In the genomic region with DNA sequence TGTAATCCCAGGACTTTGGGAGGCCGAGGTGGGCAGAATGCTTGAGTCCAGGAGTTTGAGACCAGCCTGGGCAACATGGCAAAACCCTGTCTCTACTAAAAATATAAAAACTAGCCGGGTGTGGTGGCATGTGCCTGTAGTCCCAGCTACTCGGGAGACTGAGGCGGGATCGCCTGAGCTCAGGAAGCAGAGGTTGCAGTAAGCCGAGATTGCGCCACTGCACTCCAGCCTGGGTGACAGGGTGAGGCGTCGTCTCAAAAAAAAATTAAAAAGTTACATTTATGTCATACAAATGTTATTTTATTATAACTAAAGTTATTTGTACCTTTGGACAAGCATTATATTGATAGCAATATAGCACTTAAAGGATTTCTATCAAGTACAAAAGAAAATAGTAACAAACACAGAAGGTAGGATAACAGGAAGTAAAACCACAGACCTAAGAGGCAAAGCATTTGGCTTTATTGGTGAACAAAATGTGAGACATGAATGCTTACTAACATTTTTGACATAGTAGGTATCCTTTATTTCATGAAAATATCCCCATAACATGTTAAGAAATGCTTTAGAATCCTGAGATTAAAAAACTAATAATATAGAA, we compare ENCODE assay signal across 27 cellular contexts.
"Had no signal": no experiment of that assay in that cellular context is flagged by ENCODE, and none has a peak within 500 bp of the region (broad histone marks: within the 10 kb centered on the region; RNA-seq: fewer than 3 reads in every experiment).

No MANE protein-coding gene starts in this region.

- H3K4me3 Mint-ChIP-seq: activated CD4-positive, alpha-beta T cell treated with anti-CD3 and anti-CD28 coated beads, Interleukin-2, amount 10 ng/mL, durations not matched to agents 7 days and 5 days; activated CD8-positive, alpha-beta memory T cell treated with anti-CD3 and anti-CD28 coated beads, Interleukin-2, amount 10 ng/mL, durations not matched to agents 7 days and 5 days; activated CD8-positive, alpha-beta T cell treated with anti-CD3 and anti-CD28 coated beads for 36 hours; activated naive CD4-positive, alpha-beta T cell treated with anti-CD3 and anti-CD28 coated beads, Interleukin-2, amount 10 ng/mL, durations not matched to agents 7 days and 5 days; immature natural killer cell; natural killer cell; stimulated activated naive B cell treated with anti-CD40 and anti-IgM and Interleukin-4, amounts not matched to agents 10 μg/mL and 1 μg/mL and 100 μg/mL, for 72 hours; T-helper 1 cell treated with Interleukin-12 subunit alpha and Interleukin-12 subunit beta and Interleukin-4 antibody, amounts not matched to agents 30 μg/mL and 1 μg/mL, for 36 hours had no signal

- H3K27me3 Mint-ChIP-seq: activated CD4-positive, alpha-beta T cell treated with anti-CD3 and anti-CD28 coated beads, Interleukin-2, amount 10 ng/mL, durations not matched to agents 7 days and 5 days; activated CD8-positive, alpha-beta memory T cell treated with anti-CD3 and anti-CD28 coated beads, Interleukin-2, amount 10 ng/mL, durations not matched to agents 7 days and 5 days; activated CD8-positive, alpha-beta T cell treated with anti-CD3 and anti-CD28 coated beads for 36 hours; activated naive CD4-positive, alpha-beta T cell treated with anti-CD3 and anti-CD28 coated beads, Interleukin-2, amount 10 ng/mL, durations not matched to agents 7 days and 5 days; progenitor cell of endocrine pancreas; stimulated activated naive B cell treated with anti-CD40 and anti-IgM and Interleukin-4, amounts not matched to agents 10 μg/mL and 1 μg/mL and 100 μg/mL, for 72 hours had no signal

- H3K27ac ChIP-seq: body of pancreas, cardiac muscle cell, foreskin keratinocyte, hepatocyte, sigmoid colon had no signal

- H3K4me1 Mint-ChIP-seq: stimulated activated naive B cell treated with anti-CD40 and anti-IgM and Interleukin-4, amounts not matched to agents 10 μg/mL and 1 μg/mL and 100 μg/mL, for 72 hours had no signal

- H3K27me3 ChIP-seq: body of pancreas, cardiac muscle cell, foreskin keratinocyte, hepatocyte, sigmoid colon had no signal

- H3K4me2 ChIP-seq: hepatocyte had no signal

- H3K4me3 ChIP-seq: body of pancreas, cardiac muscle cell, hepatocyte, sigmoid colon had no signal

- H3K27ac Mint-ChIP-seq: activated CD4-positive, alpha-beta T cell treated with anti-CD3 and anti-CD28 coated beads, Interleukin-2, amount 10 ng/mL, durations not matched to agents 7 days and 5 days; activated CD8-positive, alpha-beta memory T cell treated with anti-CD3 and anti-CD28 coated beads, Interleukin-2, amount 10 ng/mL, durations not matched to agents 7 days and 5 days; progenitor cell of endocrine pancreas; stimulated activated naive B cell treated with anti-CD40 and anti-IgM and Interleukin-4, amounts not matched to agents 10 μg/mL and 1 μg/mL and 100 μg/mL, for 72 hours; T-helper 1 cell treated with Interleukin-12 subunit alpha and Interleukin-12 subunit beta and Interleukin-4 antibody, amounts not matched to agents 30 μg/mL and 1 μg/mL, for 36 hours had no signal

- H3K4me1 ChIP-seq: body of pancreas, foreskin keratinocyte had no signal

- H3K9me3 Mint-ChIP-seq: activated CD4-positive, alpha-beta T cell treated with anti-CD3 and anti-CD28 coated beads, Interleukin-2, amount 10 ng/mL, durations not matched to agents 7 days and 5 days; activated CD8-positive, alpha-beta T cell treated with anti-CD3 and anti-CD28 coated beads for 36 hours; activated naive CD4-positive, alpha-beta T cell treated with anti-CD3 and anti-CD28 coated beads, Interleukin-2, amount 10 ng/mL, durations not matched to agents 7 days and 5 days; immature natural killer cell; natural killer cell; stimulated activated naive B cell treated with anti-CD40 and anti-IgM and Interleukin-4, amounts not matched to agents 10 μg/mL and 1 μg/mL and 100 μg/mL, for 72 hours; T-helper 1 cell treated with Interleukin-12 subunit alpha and Interleukin-12 subunit beta and Interleukin-4 antibody, amounts not matched to agents 30 μg/mL and 1 μg/mL, for 36 hours had no signal

- DNase-seq: activated CD4-positive, alpha-beta T cell treated with anti-CD3 and anti-CD28 coated beads, Interleukin-2, amount 10 ng/mL, durations not matched to agents 7 days and 5 days; activated CD8-positive, alpha-beta memory T cell treated with anti-CD3 and anti-CD28 coated beads, Interleukin-2, amount 10 ng/mL, durations not matched to agents 7 days and 5 days; activated CD8-positive, alpha-beta T cell treated with anti-CD3 and anti-CD28 coated beads for 36 hours; activated effector memory CD4-positive, alpha-beta T cell treated with anti-CD3 and anti-CD28 coated beads, Interleukin-2, amount 50 U/mL, for 16 hours; activated naive CD4-positive, alpha-beta T cell treated with anti-CD3 and anti-CD28 coated beads, Interleukin-2, amount 10 ng/mL, durations not matched to agents 7 days and 5 days; activated T-cell treated with anti-CD3 and anti-CD28 coated beads for 4 hours; body of pancreas; effector CD4-positive, alpha-beta T cell; foreskin keratinocyte; glutamatergic neuron; immature natural killer cell; left ventricle myocardium superior; mammary epithelial cell; midbrain; natural killer cell; retina; sigmoid colon; stimulated activated CD4-positive, alpha-beta T cell treated with anti-CD3 and anti-CD28 coated beads, Interleukin-2, amount 100 ng/mL, for 48 hours; stimulated activated CD8-positive, alpha-beta memory T cell treated with anti-CD3 and anti-CD28 coated beads, Interleukin-4, amount 100 ng/mL, for 48 hours; stimulated activated naive B cell treated with anti-CD40 and anti-IgM and Interleukin-4, amounts not matched to agents 10 μg/mL and 1 μg/mL and 100 μg/mL, for 72 hours; T1000; trophoblast cell had no signal

- H3K9me3 ChIP-seq: body of pancreas, sigmoid colon had no signal

- H3K79me2 ChIP-seq: hepatocyte had no signal

- ATAC-seq: activated CD8-positive, alpha-beta memory T cell treated with anti-CD3 and anti-CD28 coated beads, Interleukin-2, amount 10 ng/mL, durations not matched to agents 7 days and 5 days; activated CD8-positive, alpha-beta T cell treated with anti-CD3 and anti-CD28 coated beads for 36 hours; body of pancreas; foreskin keratinocyte; left ventricle myocardium superior; natural killer cell; stimulated activated naive B cell treated with anti-CD40 and anti-IgM and Interleukin-4, amounts not matched to agents 10 μg/mL and 1 μg/mL and 100 μg/mL, for 72 hours had no signal

- H2AFZ ChIP-seq: hepatocyte had no signal

- FAIRE-seq: endometrium had no signal
